ENCODE assay signal across 1 cellular context in the genomic region with DNA sequence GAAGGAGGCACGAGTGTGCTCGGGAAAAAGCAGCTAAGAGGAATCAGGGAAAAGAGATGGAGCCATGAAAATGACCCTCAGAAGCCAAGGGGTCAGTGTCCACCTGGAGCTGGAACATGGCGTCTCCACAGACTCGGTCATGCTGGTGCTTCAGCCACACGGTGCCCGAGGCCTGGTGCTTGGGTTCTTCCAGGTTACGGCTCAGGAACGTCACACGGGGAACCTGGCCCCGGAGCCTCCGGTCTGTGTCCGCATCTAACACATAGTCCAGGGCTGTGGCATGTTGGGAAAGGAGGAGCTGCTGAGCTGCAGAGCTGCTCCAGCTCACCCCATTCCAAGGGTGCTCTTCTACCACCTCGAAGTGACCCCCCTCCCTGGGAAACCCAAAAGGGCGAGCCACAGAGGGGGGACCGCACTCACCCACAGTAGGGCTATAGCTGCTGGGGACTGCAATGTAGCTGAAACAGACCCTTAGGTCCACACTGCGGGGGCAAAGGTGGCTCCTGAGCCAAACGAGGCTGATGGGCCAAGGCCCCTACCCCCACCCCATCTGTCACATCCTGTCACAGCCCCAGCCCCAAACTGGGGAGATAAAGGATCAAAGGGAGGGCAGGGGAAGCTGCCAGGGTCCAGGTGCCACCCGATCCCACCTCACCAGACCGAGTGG.
TF ChIP-seq lines count a peak whose summit lies in the region.

No MANE protein-coding gene starts in this region.

TF ChIP-seq in HepG2, 621 proteins besides CTCF, POLR2A, EP300 and RAD21:
- no peak for TF ChIP-seq PAF1 (CRISPR knock-in tag; IDR thresholded peaks at IDR 0.05)
